ENCODE assay signal across 13 cellular contexts in genomic region chr12:116495260-116495659, GRCh38.
A peak's percentile ranks its signal among the peaks of the same experiment; 100 is the strongest.
DNase-seq lines count a peak whose midpoint lies in the region; ATAC-seq and TF ChIP-seq lines count a peak whose summit lies in the region.
"Had no signal": no experiment of that assay in that cellular context is flagged by ENCODE, and none has a peak within 500 bp of the region (broad histone marks: within the 10 kb centered on the region; RNA-seq: fewer than 3 reads in every experiment).

No MANE protein-coding gene starts in this region.

- in situ Hi-C loops in brain microvascular endothelial cell (cut with HindIII; ENCODE audit: low pct_ligation_motif_present, low sequenced_read_pairs), result no loop called here

- no peak for TF ChIP-seq CTCF in brain microvascular endothelial cell (IDR thresholded peaks at IDR 0.05; ENCODE audit: low read depth, low read length, missing control alignments)
- no peak for TF ChIP-seq CTCF in lower lobe of right lung (IDR thresholded peaks at IDR 0.05)

- DNase-seq in AG08395 (ENCODE audit: low spot score), result peak; percentile 79
- DNase-seq in HK-2 (ENCODE audit: unreplicated experiment), result peak; percentile 31
- DNase-seq in brain microvascular endothelial cell, result peak; percentile 32
- no peak for DNase-seq in lower lobe of right lung
- no peak for DNase-seq in HuH-7 (ENCODE audit: low spot score)
- DNase-seq in substantia nigra (lab: John Stamatoyannopoulos, UW), result no peak
- no peak for DNase-seq in NCI-H1417 treated with DMSO at 0.1 percent for 48 hours (lab: John Stamatoyannopoulos, UW)
- DNase-seq: activated CD4-positive, alpha-beta T cell treated with anti-CD3 and anti-CD28 coated beads, Interleukin-2, amount 10 ng/mL, durations not matched to agents 7 days and 5 days; caudate nucleus; NCI-H1092 treated with DMSO at 0.1 percent for 48 hours; NCI-H774 had no signal

- H3K27ac ChIP-seq in brain microvascular endothelial cell (no peak overlapping the region), lower lobe of right lung (no peak overlapping the region), substantia nigra (ENCODE audit: low read depth, low read length, poor library complexity, severe bottlenecking) (no peak overlapping the region)
- H3K27ac ChIP-seq: BLaER1 had no signal

- H3K27me3 ChIP-seq in brain microvascular endothelial cell (replicated peaks) (no peaks in the 10 kb centered on the region), lower lobe of right lung (ENCODE audit: low read depth) (no peaks in the 10 kb centered on the region)
- H3K27me3 ChIP-seq: BLaER1 had no signal

- ATAC-seq in lower lobe of right lung, result peak; percentile 87 to 89
- no peak for ATAC-seq in HG03442 (IDR thresholded peaks at IDR 0.05; ENCODE audit: unreplicated experiment)

- H3K36me3 ChIP-seq in brain microvascular endothelial cell (replicated peaks), result no peaks in the 10 kb centered on the region
- H3K36me3 ChIP-seq in lower lobe of right lung, result no peaks in the 10 kb centered on the region
- H3K36me3 ChIP-seq: BLaER1 had no signal

- intact Hi-C loops in lower lobe of right lung (cut with DNase I), result no loop called here

- no peak overlapping the region for H3K4me3 ChIP-seq in brain microvascular endothelial cell (ENCODE audit: low read depth, low read length)
- H3K4me3 ChIP-seq in lower lobe of right lung, result no peak overlapping the region
- H3K4me3 ChIP-seq: BLaER1 had no signal

- no peaks in the 10 kb centered on the region for H3K9me3 ChIP-seq in lower lobe of right lung
- H3K9me3 ChIP-seq: BLaER1 had no signal

- H3K4me1 ChIP-seq in lower lobe of right lung, result no peaks in the 10 kb centered on the region

Comparison
In these comparisons a context has a peak if more than half of its experiments do, and no peak if none do; other contexts are left out.
1. DNase-seq: peak in AG08395 (single experiment), HK-2 (single experiment) and brain microvascular endothelial cell (single experiment); none in lower lobe of right lung (single experiment), HuH-7 (single experiment), substantia nigra (0 of 49) and NCI-H1417 treated with DMSO at 0.1 percent for 48 hours (single experiment).